In genomic region chr17:43909537-43910231, GRCh38 we compare ENCODE assay signal across 20 cellular contexts. TPM values are rescaled to one million over a fixed set of nuclear protein-coding genes. Genes with fewer than 3 reads are reported as not detected.
"Had no signal": no experiment of that assay in that cellular context is flagged by ENCODE, and none has a peak within 500 bp of the region (broad histone marks: within the 10 kb centered on the region; RNA-seq: fewer than 3 reads in every experiment).

No MANE protein-coding gene starts in this region.

- H3K9me3 Mint-ChIP-seq: activated CD4-positive, alpha-beta T cell treated with anti-CD3 and anti-CD28 coated beads, Interleukin-2, amount 10 ng/mL, durations not matched to agents 7 days and 5 days; activated naive CD4-positive, alpha-beta T cell treated with anti-CD3 and anti-CD28 coated beads for 36 hours; activated T-cell treated with anti-CD3 and anti-CD28 coated beads, Interleukin-2, amount 50 U/mL, for 4 hours; stimulated activated naive CD8-positive, alpha-beta T cell treated with anti-CD3 and anti-CD28 coated beads, Interleukin-15, amount 100 ng/mL, for 72 hours; T-helper 1 cell treated with Interleukin-12 subunit alpha and Interleukin-12 subunit beta and Interleukin-4 antibody, amounts not matched to agents 30 μg/mL and 1 μg/mL, for 36 hours had no signal

- H2AFZ ChIP-seq: hepatocyte had no signal

- H3K27ac ChIP-seq: brain microvascular endothelial cell, esophagus squamous epithelium, hepatocyte, right lobe of liver, thoracic aorta, upper lobe of right lung had no signal

- H3K4me2 ChIP-seq: hepatocyte had no signal

- H3K9me3 ChIP-seq: esophagus squamous epithelium, right lobe of liver, thoracic aorta, upper lobe of right lung had no signal

- DNase-seq: esophagus squamous epithelium, upper lobe of right lung had no signal

- H3K79me2 ChIP-seq: hepatocyte had no signal

- FAIRE-seq: small intestine had no signal

- H3K4me3 ChIP-seq: esophagus squamous epithelium, hepatocyte, right lobe of liver, thoracic aorta, upper lobe of right lung had no signal

- H3K36me3 ChIP-seq: brain microvascular endothelial cell, esophagus squamous epithelium, right lobe of liver, thoracic aorta, upper lobe of right lung had no signal

- H3K4me3 Mint-ChIP-seq: activated CD4-positive, alpha-beta T cell treated with anti-CD3 and anti-CD28 coated beads, Interleukin-2, amount 10 ng/mL, durations not matched to agents 7 days and 5 days; activated CD8-positive, alpha-beta T cell treated with anti-CD3 and anti-CD28 coated beads, Interleukin-2, amount 10 ng/mL, durations not matched to agents 7 days and 5 days; activated naive CD4-positive, alpha-beta T cell treated with anti-CD3 and anti-CD28 coated beads for 36 hours; activated T-cell treated with anti-CD3 and anti-CD28 coated beads, Interleukin-2, amount 50 U/mL, for 4 hours; stimulated activated naive CD8-positive, alpha-beta T cell treated with anti-CD3 and anti-CD28 coated beads, Interleukin-15, amount 100 ng/mL, for 72 hours; T-helper 1 cell treated with Interleukin-12 subunit alpha and Interleukin-12 subunit beta and Interleukin-4 antibody, amounts not matched to agents 30 μg/mL and 1 μg/mL, for 36 hours had no signal

- H3K27ac Mint-ChIP-seq: activated CD4-positive, alpha-beta T cell treated with anti-CD3 and anti-CD28 coated beads, Interleukin-2, amount 10 ng/mL, durations not matched to agents 7 days and 5 days; activated CD8-positive, alpha-beta T cell treated with anti-CD3 and anti-CD28 coated beads, Interleukin-2, amount 10 ng/mL, durations not matched to agents 7 days and 5 days; activated naive CD4-positive, alpha-beta T cell treated with anti-CD3 and anti-CD28 coated beads for 36 hours; stimulated activated naive CD8-positive, alpha-beta T cell treated with anti-CD3 and anti-CD28 coated beads, Interleukin-15, amount 100 ng/mL, for 72 hours; T-helper 1 cell treated with Interleukin-12 subunit alpha and Interleukin-12 subunit beta and Interleukin-4 antibody, amounts not matched to agents 30 μg/mL and 1 μg/mL, for 36 hours had no signal

RNA-seq across cellular contexts. Expression of gene PPY, which starts 32.6 kb away (rescaled TPM):
- total RNA-seq: activated CD4-positive, alpha-beta T cell treated with anti-CD3 and anti-CD28 coated beads, Interleukin-2, amount 10 ng/mL, durations not matched to agents 7 days and 5 days; activated CD8-positive, alpha-beta T cell treated with anti-CD3 and anti-CD28 coated beads, Interleukin-2, amount 10 ng/mL, durations not matched to agents 7 days and 5 days; activated naive CD4-positive, alpha-beta T cell treated with anti-CD3 and anti-CD28 coated beads for 36 hours; activated T-cell treated with anti-CD3 and anti-CD28 coated beads, Interleukin-2, amount 50 U/mL, for 4 hours; esophagus squamous epithelium; glomerular endothelial cell; hepatocyte; left lobe of liver; lung microvascular endothelial cell; myocyte; osteocyte; pulmonary artery endothelial cell; right lobe of liver; thoracic aorta; upper lobe of right lung had no signal
- polyA plus RNA-seq: hepatocyte, keratinocyte, small intestine had no signal

RNA-seq across cellular contexts. Expression of gene PYY, which starts 44.1 kb away (rescaled TPM):
- total RNA-seq: activated CD4-positive, alpha-beta T cell treated with anti-CD3 and anti-CD28 coated beads, Interleukin-2, amount 10 ng/mL, durations not matched to agents 7 days and 5 days; activated CD8-positive, alpha-beta T cell treated with anti-CD3 and anti-CD28 coated beads, Interleukin-2, amount 10 ng/mL, durations not matched to agents 7 days and 5 days; activated naive CD4-positive, alpha-beta T cell treated with anti-CD3 and anti-CD28 coated beads for 36 hours; activated T-cell treated with anti-CD3 and anti-CD28 coated beads, Interleukin-2, amount 50 U/mL, for 4 hours; esophagus squamous epithelium; hepatocyte; left lobe of liver; lung microvascular endothelial cell; osteocyte; pulmonary artery endothelial cell; right lobe of liver; thoracic aorta; upper lobe of right lung had no signal
- polyA plus RNA-seq: keratinocyte had no signal
